Comparison of ENCODE assay signal across 16 cellular contexts in the genomic region with DNA sequence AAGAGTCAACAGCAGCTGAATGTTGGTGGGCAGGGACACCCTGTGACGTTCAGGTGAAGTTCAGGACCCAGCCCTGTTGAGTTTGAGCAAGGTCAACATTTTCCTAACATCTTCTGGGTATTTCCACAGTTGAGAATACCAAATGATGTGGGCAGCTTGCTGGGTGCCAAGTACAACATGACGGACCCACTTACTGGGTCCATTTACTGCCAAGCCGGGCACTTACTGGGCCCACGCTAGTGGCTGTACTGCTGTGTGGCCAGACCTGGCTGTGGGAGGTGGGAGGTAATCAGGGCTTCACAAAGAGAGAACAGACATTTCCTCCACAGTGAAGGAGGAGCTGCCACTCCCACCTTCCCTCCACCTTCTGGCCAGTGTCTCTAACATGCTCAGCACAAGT.
DNase-seq lines count a peak whose midpoint lies in the region; TF ChIP-seq lines count a peak whose summit lies in the region.
"Had no signal": no experiment of that assay in that cellular context is flagged by ENCODE, and none has a peak within 500 bp of the region (broad histone marks: within the 10 kb centered on the region; RNA-seq: fewer than 3 reads in every experiment).

No MANE protein-coding gene starts in this region.

- H3K36me3 ChIP-seq in esophagus (ENCODE audit: control insufficient read depth in 2 of 2, insufficient read depth in 2 of 2, low read length in 1 of 2) (no peaks in the 10 kb centered on the region), neuronal stem cell (replicated peaks in 1 of 2; ENCODE audit: control insufficient read depth in 2 of 2, insufficient read depth in 2 of 2, low read length in 2 of 2) (no peaks in the 10 kb centered on the region), vagina (no peaks in the 10 kb centered on the region)

- TF ChIP-seq CTCF in vagina (IDR thresholded peaks at IDR 0.05), result no peak

- peak overlapping the region; percentile 25 for H2BK15ac ChIP-seq in neuronal stem cell (ENCODE audit: low read length)

- H3K23ac ChIP-seq in neuronal stem cell (ENCODE audit: low read depth, low read length, poor library complexity), result no peak overlapping the region

- H3K4ac ChIP-seq in neuronal stem cell (ENCODE audit: low read length), result no peak overlapping the region

- 75 to 82% methylated on average over 4 of the region's 4 CpGs for WGBS in esophagus, 2 donors
- no CpG with 5 or more reads among the region's 4 CpGs for WGBS in neuronal stem cell (ENCODE audit: extremely low coverage in 2 of 2, insufficient read length in 2 of 2, insufficient replicate concordance in 1 of 2), 2 donors

- H3K4me3 ChIP-seq in esophagus (ENCODE audit: low read depth in 1 of 2, low read length in 2 of 2), result no peak overlapping the region
- no peak overlapping the region for H3K4me3 ChIP-seq in neuronal stem cell (ENCODE audit: low read length in 2 of 2)
- H3K4me3 ChIP-seq in vagina, result no peak overlapping the region
- H3K4me3 ChIP-seq: K562, PC-9 had no signal

- no peak overlapping the region for H2AK5ac ChIP-seq in neuronal stem cell (ENCODE audit: low read depth, low read length)

- peak overlapping the region; percentile 61 to 79 for H3K27ac ChIP-seq in esophagus (ENCODE audit: low read depth in 2 of 2, low read length in 1 of 2)
- no peak overlapping the region for H3K27ac ChIP-seq in neuronal stem cell (replicated peaks; ENCODE audit: low read length)
- H3K27ac ChIP-seq in vagina, result peak overlapping the region; percentile 28
- H3K27ac ChIP-seq: 22Rv1, PC-9 had no signal

- intact Hi-C loops in vagina (cut with DNase I), result no loop called here

- H2BK5ac ChIP-seq in neuronal stem cell (ENCODE audit: low read length), result no peak overlapping the region

- H3K4me1 ChIP-seq in esophagus (ENCODE audit: control insufficient read depth in 2 of 2, insufficient read depth in 2 of 2, low read length in 1 of 2) (peaks cover 6 to 7% of the 10 kb centered on the region in 2 donors), neuronal stem cell (ENCODE audit: control insufficient read depth in 2 of 2, insufficient read depth in 1 of 2, low read depth in 1 of 2, low read length in 2 of 2) (peaks cover 0 to 15% of the 10 kb centered on the region in 2 donors), vagina (peaks cover 36% of the 10 kb centered on the region)

- H2BK12ac ChIP-seq in neuronal stem cell (ENCODE audit: low read length), result peak overlapping the region; percentile 32

- H3K79me1 ChIP-seq in neuronal stem cell (ENCODE audit: low read depth, low read length), result no peaks in the 10 kb centered on the region

- H4K91ac ChIP-seq in neuronal stem cell (ENCODE audit: low read depth, low read length, poor library complexity), result no peak overlapping the region

- no peak overlapping the region for H3K14ac ChIP-seq in neuronal stem cell (ENCODE audit: low read length)

- H4K8ac ChIP-seq in neuronal stem cell (ENCODE audit: low read depth, low read length), result no peak overlapping the region

- H2AFZ ChIP-seq in neuronal stem cell (ENCODE audit: low read length), result no peak overlapping the region
- H2AFZ ChIP-seq: PC-9 had no signal

- no peak overlapping the region for H2BK120ac ChIP-seq in neuronal stem cell (ENCODE audit: low read depth, low read length)

- DNase-seq in NCI-H1092 treated with DMSO at 0.1 percent for 48 hours (lab: John Stamatoyannopoulos, UW) (peak; percentile 42), NCI-H1092 (lab: John Stamatoyannopoulos, UW) (no peak), neuronal stem cell (ENCODE audit: low spot score) (no peak), vagina (ENCODE audit: extremely low spot score in 2 of 2) (no peak), SW480 (ENCODE audit: low spot score) (no peak), AG08395 (ENCODE audit: low spot score) (no peak), GM03348 (ENCODE audit: low spot score) (no peak)
- DNase-seq: C1 segment of cervical spinal cord, NCI-H345, NCI-H526 treated with DMSO at 0.1 percent for 48 hours, PC-9, Right ventricle myocardium superior, SK-N-SH had no signal

- no peak overlapping the region for H3K4me2 ChIP-seq in neuronal stem cell (ENCODE audit: insufficient read depth, low read length, poor library complexity, severe bottlenecking)
- H3K4me2 ChIP-seq: PC-9, SK-N-SH had no signal

- H3K9me3 ChIP-seq in esophagus (ENCODE audit: control insufficient read depth in 2 of 2, insufficient read depth in 1 of 2, low read depth in 1 of 2, low read length in 1 of 2), result no peaks in the 10 kb centered on the region
- no peaks in the 10 kb centered on the region for H3K9me3 ChIP-seq in neuronal stem cell (replicated peaks in 1 of 2; ENCODE audit: control insufficient read depth in 2 of 2, insufficient read depth in 1 of 2, low read depth in 1 of 2, low read length in 2 of 2)
- H3K9me3 ChIP-seq in vagina, result no peaks in the 10 kb centered on the region
- H3K9me3 ChIP-seq: SK-N-SH had no signal

- H3K27me3 ChIP-seq in esophagus (ENCODE audit: control insufficient read depth in 1 of 2, insufficient read depth in 2 of 2, low read length in 2 of 2) (no peaks in the 10 kb centered on the region), neuronal stem cell (ENCODE audit: control insufficient read depth in 3 of 3, insufficient read depth in 3 of 3, low read depth in 1 of 3, low read length in 3 of 3) (peaks cover 0 to 7% (median 0%) of the 10 kb centered on the region in 3 experiments), vagina (no peaks in the 10 kb centered on the region)

- no peak for TF ChIP-seq POLR2A in vagina (IDR thresholded peaks at IDR 0.05)

- no peak overlapping the region for H3K9ac ChIP-seq in neuronal stem cell (ENCODE audit: low read depth, low read length, poor library complexity)
- H3K9ac ChIP-seq: SK-N-SH had no signal

- H3K18ac ChIP-seq in neuronal stem cell (ENCODE audit: low read length), result peak overlapping the region; percentile 86
